Comparison of ENCODE assay signal across 11 cellular contexts in genomic region chr11:75301602-75302345, GRCh38. TPM values are rescaled to one million over a fixed set of nuclear protein-coding genes. Genes with fewer than 3 reads are reported as not detected.
A peak's percentile ranks its signal among the peaks of the same experiment; 100 is the strongest.
DNase-seq lines count a peak whose midpoint lies in the region; ATAC-seq, FAIRE-seq and TF ChIP-seq lines count a peak whose summit lies in the region.
"Had no signal": no experiment of that assay in that cellular context is flagged by ENCODE, and none has a peak within 500 bp of the region (broad histone marks: within the 10 kb centered on the region; RNA-seq: fewer than 3 reads in every experiment).

No MANE protein-coding gene starts in this region.

- no peak for FAIRE-seq in pancreas (lab: Jason Lieb, UNC)
- no peak for FAIRE-seq in RCC 7860 (lab: Jason Lieb, UNC)
- FAIRE-seq: frontal cortex had no signal

- H3K9me3 Mint-ChIP-seq in type B pancreatic cell: no peaks in the 10 kb centered on the region
- H3K9me3 Mint-ChIP-seq: activated T-helper 17 cell treated with anti-CD3 and anti-CD28 coated beads, Interleukin-2, amount 50 U/mL, for 72 hours had no signal

- peak overlapping the region in 3 of 4 donors; percentile 55 to 66 (median 61) for H3K27ac ChIP-seq in esophagus squamous epithelium
- peak overlapping the region; percentile 21 to 69 (median 48) for H3K27ac ChIP-seq in pancreas

- H3K4me3 Mint-ChIP-seq in type B pancreatic cell: no peak overlapping the region
- H3K4me3 Mint-ChIP-seq: activated T-helper 17 cell treated with anti-CD3 and anti-CD28 coated beads, Interleukin-2, amount 50 U/mL, for 72 hours had no signal

- H3K36me3 Mint-ChIP-seq in type B pancreatic cell: no peaks in the 10 kb centered on the region

- TF ChIP-seq CTCF in esophagus squamous epithelium (IDR thresholded peaks at IDR 0.05) (no peak), pancreas (IDR thresholded peaks at IDR 0.05) (no peak), type B pancreatic cell (conservative IDR thresholded peaks at IDR 0.05) (no peak)

- peak; percentile 93 to 97 (median 94) for ATAC-seq in pancreas
- ATAC-seq: activated T-helper 17 cell treated with anti-CD3 and anti-CD28 coated beads, Interleukin-2, amount 50 U/mL, for 72 hours had no signal

- intact Hi-C loops in esophagus squamous epithelium (cut with DNase I) (no loop called here), pancreas (cut with DNase I) (no loop called here)

- no peak overlapping the region for H3K27ac Mint-ChIP-seq in type B pancreatic cell
- H3K27ac Mint-ChIP-seq: activated T-helper 17 cell treated with anti-CD3 and anti-CD28 coated beads, Interleukin-2, amount 50 U/mL, for 72 hours had no signal

- peaks cover 11% of the 10 kb centered on the region for H3K4me1 Mint-ChIP-seq in type B pancreatic cell (ENCODE audit: unreplicated experiment)

- no peaks in the 10 kb centered on the region for H3K27me3 ChIP-seq in esophagus squamous epithelium
- no peaks in the 10 kb centered on the region for H3K27me3 ChIP-seq in pancreas
- H3K27me3 ChIP-seq in H7 (ENCODE audit: control insufficient read depth, insufficient read depth, low read length): no peaks in the 10 kb centered on the region

- H3K36me3 ChIP-seq in esophagus squamous epithelium (no peaks in the 10 kb centered on the region), pancreas (no peaks in the 10 kb centered on the region), H7 (replicated peaks; ENCODE audit: control insufficient read depth, insufficient read depth, low read length) (no peaks in the 10 kb centered on the region)

- TF ChIP-seq POLR2A in esophagus squamous epithelium (IDR thresholded peaks at IDR 0.05): no peak

- H3K9me3 ChIP-seq in esophagus squamous epithelium: no peaks in the 10 kb centered on the region
- no peaks in the 10 kb centered on the region for H3K9me3 ChIP-seq in pancreas

- WGBS in esophagus squamous epithelium, 2 donors: 79 to 86% methylated on average over 6 to 11 of the region's 16 CpGs
- WGBS in pancreas, 2 donors: 25 to 37% methylated on average over 16 of the region's 16 CpGs

- DNase-seq in COLO668 (lab: John Stamatoyannopoulos, UW; ENCODE audit: unreplicated experiment) (peak; percentile 72), NCI-H2196 (lab: John Stamatoyannopoulos, UW; ENCODE audit: unreplicated experiment) (peak; percentile 57), esophagus squamous epithelium (lab: John Stamatoyannopoulos, UW) (no peak), pancreas (peak in 5 of 6 donors; percentile 81 to 91 (median 87)), RCC 7860 (ENCODE audit: low spot score) (no peak), H7 (no peak), type B pancreatic cell (ENCODE audit: extremely low spot score, unreplicated experiment) (no peak)
- DNase-seq in activated effector memory CD4-positive, alpha-beta T cell treated with Interleukin-2 at 50 U/mL for 16 hours: no peak
- DNase-seq: MM.1S had no signal

- H3K4me3 ChIP-seq in esophagus squamous epithelium: no peak overlapping the region
- no peak overlapping the region for H3K4me3 ChIP-seq in pancreas
- H3K4me3 ChIP-seq in H7 (ENCODE audit: insufficient read depth, low read depth, low read length): no peak overlapping the region

- no peaks in the 10 kb centered on the region for H3K27me3 Mint-ChIP-seq in type B pancreatic cell
- H3K27me3 Mint-ChIP-seq: activated T-helper 17 cell treated with anti-CD3 and anti-CD28 coated beads, Interleukin-2, amount 50 U/mL, for 72 hours had no signal

- peaks cover 0 to 37% (median 16%) of the 10 kb centered on the region in 3 donors for H3K4me1 ChIP-seq in esophagus squamous epithelium
- H3K4me1 ChIP-seq in pancreas: peaks cover 10 to 16% (median 16%) of the 10 kb centered on the region in 3 donors

RNA-seq across cellular contexts. Expression of gene ARRB1, which starts 49.7 kb away (rescaled TPM):
- total RNA-seq in esophagus squamous epithelium: 10 to 100 TPM in 3 of 4 donors, 1 to 10 TPM in 1; 9.6 to 24.8 (median 17.8) TPM
- total RNA-seq in pancreas: 10 to 100 TPM; 30.3 to 68.1 (median 33.8) TPM
- 10 to 100 TPM in 1 of 2 donors, 1 to 10 TPM in 1; 7.8 to 12.7 TPM for polyA plus RNA-seq in pancreas
- total RNA-seq in H7 (2014; rRNA removed; shearing (Covaris generic)): 110 and 116 TPM in 2 replicates
- total RNA-seq in type B pancreatic cell (ENCODE audit: low replicate concordance): 32.7 and 32.8 TPM in 2 replicates

Comparison
In these comparisons a context has a peak if more than half of its experiments do, and no peak if none do; other contexts are left out.
1. DNase-seq: peak in COLO668 (single experiment), NCI-H2196 (single experiment) and pancreas (5 of 6); none in esophagus squamous epithelium (single experiment), RCC 7860 (single experiment), activated effector memory CD4-positive, alpha-beta T cell treated with Interleukin-2 at 50 U/mL for 16 hours (single experiment), H7 (single experiment) and type B pancreatic cell (single experiment).